17 cellular contexts compared by ENCODE assay signal in genomic region chr10:11936389-11937152, GRCh38.
DNase-seq lines count a peak whose midpoint lies in the region; ATAC-seq and TF ChIP-seq lines count a peak whose summit lies in the region.
"Had no signal": no experiment of that assay in that cellular context is flagged by ENCODE, and none has a peak within 500 bp of the region (broad histone marks: within the 10 kb centered on the region; RNA-seq: fewer than 3 reads in every experiment).

No MANE protein-coding gene starts in this region.

- WGBS in H9 (ENCODE audit: extremely low coverage, insufficient read length, low lambda C conversion rate), result no CpG with 5 or more reads among the region's 8 CpGs
- WGBS in mesendoderm (ENCODE audit: extremely low coverage, insufficient coverage, low lambda C conversion rate), result no CpG with 5 or more reads among the region's 8 CpGs

- no peak overlapping the region for H2AFZ ChIP-seq in H9 (ENCODE audit: low read length)

- no TSS peak for BruUV-seq in Caco-2 (replicated peaks; lab: Mats Ljungman, UMichigan)

- no peak overlapping the region for H4K91ac ChIP-seq in H9 (ENCODE audit: insufficient read length, low read depth, low read length)

- POLR2A ChIA-PET in Caco-2 (lab: Charles Lee), result interaction anchor here (0.6 kb wide), 1 partner anchor 324 kb away, joined by 3 read pairs; no protein-coding TSS in a partner anchor

- no peak overlapping the region for H2AK5ac ChIP-seq in H9 (ENCODE audit: insufficient read length, low read length)
- H2AK5ac ChIP-seq in mesendoderm (ENCODE audit: low read length), result no peak overlapping the region

- no peak overlapping the region for H3K14ac ChIP-seq in H9 (ENCODE audit: insufficient read depth, low read length)

- no peak overlapping the region for H3T11ph ChIP-seq in H9 (ENCODE audit: low read length)

- peak overlapping the region; percentile 91 to 98 (median 92) for H3K27ac Mint-ChIP-seq in H9
- no peak overlapping the region for H3K27ac Mint-ChIP-seq in endothelial cell (ENCODE audit: unreplicated experiment)
- H3K27ac Mint-ChIP-seq in Caco-2 (ENCODE audit: unreplicated experiment), result no peak overlapping the region

- no peak overlapping the region for H2BK20ac ChIP-seq in H9 (ENCODE audit: low read depth, low read length, poor library complexity, severe bottlenecking)

- H3K9me3 ChIP-seq in H9 (ENCODE audit: control insufficient read depth, low read depth, low read length) (no peaks in the 10 kb centered on the region), Caco-2 (no peaks in the 10 kb centered on the region)

- H3K27ac ChIP-seq in H9 (ENCODE audit: insufficient read length, low read depth, low read length) (no peak overlapping the region), mesendoderm (ENCODE audit: low read depth, low read length) (no peak overlapping the region)
- H3K27ac ChIP-seq: KMS-11 had no signal

- no peaks in the 10 kb centered on the region for H3K23me2 ChIP-seq in H9 (ENCODE audit: insufficient read length, low read depth, low read length, poor library complexity, severe bottlenecking)

- DNase-seq in H9 (peak; percentile 76), NCI-H2227 treated with DMSO at 0.1 percent for 48 hours (lab: John Stamatoyannopoulos, UW) (peak; percentile 13), endothelial cell (ENCODE audit: low spot score) (no peak), mesendoderm (peak; percentile 55), Caco-2 (no peak), HT-29 (ENCODE audit: low spot score) (no peak)
- DNase-seq: ACHN; Calu3; CD4-positive, CD25-positive, alpha-beta regulatory T cell; DND-41; NCI-H1105 treated with DMSO at 0.1 percent for 48 hours; NCI-H187; NCI-H524; SIG-M5 had no signal

- H3K27me3 Mint-ChIP-seq in H9 (ENCODE audit: low read depth) (no peaks in the 10 kb centered on the region), endothelial cell (ENCODE audit: unreplicated experiment) (no peaks in the 10 kb centered on the region), Caco-2 (ENCODE audit: insufficient read depth, unreplicated experiment) (no peaks in the 10 kb centered on the region)
- H3K27me3 Mint-ChIP-seq: CD4-positive, CD25-positive, alpha-beta regulatory T cell had no signal

- no peak overlapping the region for H4K8ac ChIP-seq in H9 (replicated peaks; ENCODE audit: insufficient read length, low read depth, low read length)
- H4K8ac ChIP-seq in mesendoderm (ENCODE audit: low read depth, low read length), result no peak overlapping the region

- CTCF ChIA-PET in Caco-2 (lab: Charles Lee), result no interaction called here

- H2BK15ac ChIP-seq in H9 (ENCODE audit: low read depth, low read length) (no peak overlapping the region), mesendoderm (replicated peaks; ENCODE audit: low read depth) (no peak overlapping the region)

- H2BK12ac ChIP-seq in H9 (ENCODE audit: insufficient read length, low read depth, low read length), result no peak overlapping the region

- H3K79me2 ChIP-seq in H9 (ENCODE audit: insufficient read depth, low read length) (no peaks in the 10 kb centered on the region), mesendoderm (ENCODE audit: control insufficient read depth, insufficient read depth, low read length) (no peaks in the 10 kb centered on the region)

- no peak overlapping the region for H3K56ac ChIP-seq in H9 (ENCODE audit: insufficient read length, low read depth, low read length)
- H3K56ac ChIP-seq in mesendoderm (ENCODE audit: low read length), result peak overlapping the region; percentile 12

- H3K27me3 ChIP-seq in H9 (ENCODE audit: insufficient read depth, low read length) (no peaks in the 10 kb centered on the region), mesendoderm (ENCODE audit: insufficient read depth, low read length, poor library complexity) (no peaks in the 10 kb centered on the region), Caco-2 (replicated peaks; ENCODE audit: control insufficient read depth, insufficient read depth, low read length) (no peaks in the 10 kb centered on the region)

- no peaks in the 10 kb centered on the region for H4K20me1 ChIP-seq in H9 (ENCODE audit: control insufficient read depth, insufficient read depth, insufficient read length)

- H4K5ac ChIP-seq in H9 (ENCODE audit: insufficient read length, low read depth, low read length) (no peak overlapping the region), mesendoderm (ENCODE audit: low read length) (no peak overlapping the region)

- H3K4me3 ChIP-seq in mesendoderm (ENCODE audit: low read length) (no peak overlapping the region), Caco-2 (ENCODE audit: low read depth, low read length) (no peak overlapping the region)

- H3K4me1 ChIP-seq in H9 (ENCODE audit: insufficient read depth, low read length) (peaks cover 14% of the 10 kb centered on the region), mesendoderm (ENCODE audit: control insufficient read depth, low read depth, low read length) (peaks cover 2% of the 10 kb centered on the region), Caco-2 (peaks cover 17% of the 10 kb centered on the region)

- H3K4ac ChIP-seq in H9 (ENCODE audit: low read depth, low read length) (no peak overlapping the region), mesendoderm (ENCODE audit: low read depth, low read length) (no peak overlapping the region)

- ATAC-seq in GM18517 (IDR thresholded peaks at IDR 0.05; ENCODE audit: unreplicated experiment), result no peak
- no peak for ATAC-seq in HG03342 (IDR thresholded peaks at IDR 0.05; ENCODE audit: unreplicated experiment)

- H3K4me2 ChIP-seq in H9 (ENCODE audit: insufficient read depth, insufficient read length, low read length), result peak overlapping the region; percentile 46
- no peak overlapping the region for H3K4me2 ChIP-seq in mesendoderm (ENCODE audit: low read length)
- H3K4me2 ChIP-seq: KMS-11 had no signal

- H3K18ac ChIP-seq in H9 (ENCODE audit: insufficient read length, low read depth, low read length) (no peak overlapping the region), mesendoderm (ENCODE audit: low read length) (no peak overlapping the region)

- H3K9me3 Mint-ChIP-seq in H9, result no peaks in the 10 kb centered on the region
- no peaks in the 10 kb centered on the region for H3K9me3 Mint-ChIP-seq in endothelial cell (ENCODE audit: unreplicated experiment)
- H3K9me3 Mint-ChIP-seq in Caco-2 (ENCODE audit: unreplicated experiment), result no peaks in the 10 kb centered on the region
- H3K9me3 Mint-ChIP-seq: CD4-positive, CD25-positive, alpha-beta regulatory T cell had no signal

- H2BK120ac ChIP-seq in H9 (ENCODE audit: low read depth, low read length, poor library complexity, severe bottlenecking) (no peak overlapping the region), mesendoderm (ENCODE audit: low read depth, low read length) (no peak overlapping the region)

- H3K23ac ChIP-seq in H9 (ENCODE audit: insufficient read length, low read depth, low read length), result no peak overlapping the region
- H3K23ac ChIP-seq in mesendoderm (ENCODE audit: low read length), result no peak overlapping the region

- TF ChIP-seq CTCF in H9 (conservative IDR thresholded peaks at IDR 0.05), result no peak
- TF ChIP-seq CTCF in endothelial cell (IDR thresholded peaks at IDR 0.05; ENCODE audit: unreplicated experiment), result no peak
- TF ChIP-seq CTCF in Caco-2 (IDR thresholded peaks at IDR 0.05; ENCODE audit: insufficient read depth in 1 of 2, low read depth in 1 of 2, low read length in 1 of 2, severe bottlenecking in 1 of 2, unreplicated experiment in 1 of 2), result no peak

- intact Hi-C loops in Caco-2 (cut with micrococcal nuclease; ENCODE audit: unreplicated experiment), result no loop called here

- H3K36me3 ChIP-seq in mesendoderm (ENCODE audit: control insufficient read depth, insufficient read depth, low read length) (peaks cover 5% of the 10 kb centered on the region), Caco-2 (ENCODE audit: control insufficient read depth, insufficient read depth, low read length) (peaks cover 6% of the 10 kb centered on the region)

- H3K9ac ChIP-seq in H9 (ENCODE audit: extremely low read depth, insufficient read length, low read length) (no peak overlapping the region), mesendoderm (ENCODE audit: low read length) (no peak overlapping the region)
- H3K9ac ChIP-seq: KMS-11 had no signal

- peak overlapping the region; percentile 42 to 55 for H3K4me3 Mint-ChIP-seq in H9
- H3K4me3 Mint-ChIP-seq in endothelial cell (ENCODE audit: unreplicated experiment), result peak overlapping the region; percentile 49
- H3K4me3 Mint-ChIP-seq in Caco-2 (ENCODE audit: unreplicated experiment), result no peak overlapping the region
- H3K4me3 Mint-ChIP-seq: CD4-positive, CD25-positive, alpha-beta regulatory T cell had no signal

- H3K36me3 Mint-ChIP-seq in H9 (ENCODE audit: insufficient read depth in 1 of 3, low read depth in 3 of 3), result peaks cover 5 to 22% (median 15%) of the 10 kb centered on the region in 3 experiments; a peak in 6 of 7 replicates
- H3K36me3 Mint-ChIP-seq in endothelial cell (ENCODE audit: low read depth, unreplicated experiment), result peaks cover 11% of the 10 kb centered on the region
- H3K36me3 Mint-ChIP-seq in Caco-2 (ENCODE audit: insufficient read depth, unreplicated experiment), result peaks cover 50% of the 10 kb centered on the region

- no peak overlapping the region for H2BK5ac ChIP-seq in H9 (ENCODE audit: insufficient read length, low read length)
- H2BK5ac ChIP-seq in mesendoderm (ENCODE audit: low read length), result no peak overlapping the region

- H3K79me1 ChIP-seq in H9 (ENCODE audit: insufficient read depth, low read depth, low read length, poor library complexity, severe bottlenecking) (no peaks in the 10 kb centered on the region), mesendoderm (ENCODE audit: low read length) (no peaks in the 10 kb centered on the region)

- H3K4me1 Mint-ChIP-seq in H9 (peaks cover 45 to 50% of the 10 kb centered on the region in 2 experiments), endothelial cell (ENCODE audit: unreplicated experiment) (peaks cover 6% of the 10 kb centered on the region), Caco-2 (ENCODE audit: low read depth, unreplicated experiment) (peaks cover 9% of the 10 kb centered on the region)
- H3K4me1 Mint-ChIP-seq: CD4-positive, CD25-positive, alpha-beta regulatory T cell had no signal

Comparison
In these comparisons a context has a peak if more than half of its experiments do, and no peak if none do; other contexts are left out.
1. DNase-seq: peak in H9 (single experiment), NCI-H2227 treated with DMSO at 0.1 percent for 48 hours (single experiment) and mesendoderm (single experiment); none in endothelial cell (single experiment), Caco-2 (0 of 2) and HT-29 (single experiment).
2. H3K27ac Mint-ChIP-seq: peak in H9 (3 of 3); none in endothelial cell (single experiment) and Caco-2 (single experiment).